ENCODE assay signal across 25 cellular contexts in the genomic region with DNA sequence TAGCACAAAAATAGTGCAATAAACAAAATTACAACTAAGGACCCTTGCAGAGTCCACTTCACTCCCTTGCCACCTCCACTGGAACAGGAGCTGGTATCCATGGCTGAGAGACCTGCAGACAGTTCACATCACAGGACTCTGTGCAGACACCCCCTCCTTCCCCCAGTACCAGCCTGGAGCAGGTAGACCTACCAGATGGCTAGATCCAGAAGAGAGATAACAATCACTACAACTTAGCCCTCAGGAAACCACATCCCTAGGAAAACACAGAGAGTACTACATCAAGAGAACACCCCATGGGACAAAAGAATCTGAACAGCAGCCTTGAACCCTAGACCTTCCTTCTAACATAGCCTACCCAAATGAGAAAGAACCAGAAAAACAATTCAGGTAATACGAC.
"Had no signal": no experiment of that assay in that cellular context is flagged by ENCODE, and none has a peak within 500 bp of the region (broad histone marks: within the 10 kb centered on the region; RNA-seq: fewer than 3 reads in every experiment).

No MANE protein-coding gene starts in this region.

- H3K36me3 ChIP-seq: neural progenitor cell, ovary, right lobe of liver, sigmoid colon, stomach, thoracic aorta, thyroid gland, upper lobe of left lung, vagina had no signal

- H3K27ac ChIP-seq: neural progenitor cell, ovary, parathyroid adenoma, psoas muscle, right lobe of liver, sigmoid colon, stomach, thoracic aorta, thyroid gland, tibial nerve, upper lobe of left lung, vagina had no signal

- ATAC-seq: psoas muscle; right cardiac atrium; right lobe of liver; stimulated activated effector memory CD8-positive, alpha-beta T cell treated with anti-CD3 and anti-CD28 coated beads, Interleukin-12 subunit alpha, Interleukin-12 subunit beta, amount 100 ng/mL, for 72 hours; stimulated activated naive B cell treated with anti-CD40 and anti-IgM and Interleukin-4, amounts not matched to agents 10 μg/mL and 1 μg/mL and 100 μg/mL, for 72 hours had no signal

- FAIRE-seq: small intestine, urothelium cell line had no signal

- H3K27me3 ChIP-seq: neural progenitor cell, ovary, right lobe of liver, sigmoid colon, stomach, thyroid gland, tibial nerve, upper lobe of left lung, vagina had no signal

- H3K4me3 ChIP-seq: neural progenitor cell, ovary, psoas muscle, right lobe of liver, sigmoid colon, stomach, thoracic aorta, thyroid gland, tibial nerve, upper lobe of left lung, vagina had no signal

- DNase-seq: occipital lobe; ovary; posterior cingulate gyrus; psoas muscle; right cardiac atrium; right lobe of liver; sigmoid colon; small intestine; stimulated activated CD4-positive, alpha-beta T cell treated with anti-CD3 and anti-CD28 coated beads, Interleukin-15, amount 100 ng/mL, for 24 hours; stimulated activated CD4-positive, alpha-beta T cell treated with anti-CD3 and anti-CD28 coated beads, Interleukin-2, amount 100 ng/mL, for 24 hours; stimulated activated CD4-positive, alpha-beta T cell treated with anti-CD3 and anti-CD28 coated beads, Interleukin-2, amount 100 ng/mL, for 48 hours; stimulated activated CD4-positive, alpha-beta T cell treated with anti-CD3 and anti-CD28 coated beads, Interleukin-4, amount 100 ng/mL, for 24 hours; stimulated activated naive B cell treated with anti-CD40 and anti-IgM and Interleukin-4, amounts not matched to agents 10 μg/mL and 1 μg/mL and 100 μg/mL, for 72 hours; stimulated activated naive CD4-positive, alpha-beta T cell treated with Interleukin-2 at 50 U/mL for 16 hours; stomach; thyroid gland; trophoblast cell; upper lobe of left lung had no signal
